Comparison of ENCODE assay signal across 14 cellular contexts in genomic region chr2:23419171-23420090, GRCh38. TPM values are rescaled to one million over a fixed set of nuclear protein-coding genes. Genes with fewer than 3 reads are reported as not detected.
DNase-seq lines count a peak whose midpoint lies in the region; ATAC-seq lines count a peak whose summit lies in the region.
"Had no signal": no experiment of that assay in that cellular context is flagged by ENCODE, and none has a peak within 500 bp of the region (broad histone marks: within the 10 kb centered on the region; RNA-seq: fewer than 3 reads in every experiment).

No MANE protein-coding gene starts in this region.

- H3K4me1 ChIP-seq in esophagus (ENCODE audit: control insufficient read depth in 2 of 2, insufficient read depth in 2 of 2, low read length in 1 of 2) (peaks cover 0 to 6% of the 10 kb centered on the region in 2 donors), muscle layer of duodenum (ENCODE audit: control insufficient read depth in 1 of 2, insufficient read depth in 2 of 2, low read length in 2 of 2) (peaks cover 0 to 35% of the 10 kb centered on the region in 2 donors), subcutaneous abdominal adipose tissue (ENCODE audit: control insufficient read depth in 5 of 5, insufficient read depth in 5 of 5, low read length in 5 of 5) (peaks cover 0 to 31% (median 22%) of the 10 kb centered on the region in 5 donors)
- H3K4me1 ChIP-seq: heart right ventricle, lower lobe of right lung had no signal

- peak overlapping the region in 3 of 5 donors; percentile 31 to 56 (median 33) for H3K9ac ChIP-seq in subcutaneous abdominal adipose tissue (ENCODE audit: low read length in 5 of 5)

- no peak overlapping the region for H3K27ac Mint-ChIP-seq in activated T-helper 2 cell treated with anti-CD3 and anti-CD28 coated beads, Interferon-gamma antibody, Interleukin-2, Interleukin-4, amounts not matched to agents 10 μg/mL and 5 μg/mL and 100 μg/mL, durations not matched to agents 14 hours and 24 hours and 36 hours
- H3K27ac Mint-ChIP-seq: activated CD4-positive, alpha-beta memory T cell treated with anti-CD3 and anti-CD28 coated beads for 36 hours had no signal

- no peaks in the 10 kb centered on the region for H3K9me3 Mint-ChIP-seq in activated T-helper 2 cell treated with anti-CD3 and anti-CD28 coated beads, Interferon-gamma antibody, Interleukin-2, Interleukin-4, amounts not matched to agents 10 μg/mL and 5 μg/mL and 100 μg/mL, durations not matched to agents 14 hours and 24 hours and 36 hours
- H3K9me3 Mint-ChIP-seq: activated CD4-positive, alpha-beta memory T cell treated with anti-CD3 and anti-CD28 coated beads for 36 hours had no signal

- no peak for ATAC-seq in GM18861 (IDR thresholded peaks at IDR 0.05; ENCODE audit: unreplicated experiment)
- ATAC-seq: heart right ventricle, lower lobe of right lung had no signal

- intact Hi-C loops in activated T-helper 2 cell treated with anti-CD3 and anti-CD28 coated beads, Interferon-gamma antibody, Interleukin-2, Interleukin-4, amounts not matched to agents 10 μg/mL and 5 μg/mL and 100 μg/mL, durations not matched to agents 14 hours and 24 hours and 36 hours (cut with micrococcal nuclease), result no loop called here

- H3K27me3 ChIP-seq in MG63 (no peaks in the 10 kb centered on the region), esophagus (ENCODE audit: control insufficient read depth in 1 of 2, insufficient read depth in 2 of 2, low read length in 2 of 2) (no peaks in the 10 kb centered on the region), muscle layer of duodenum (ENCODE audit: low read depth, low read length) (no peaks in the 10 kb centered on the region), subcutaneous abdominal adipose tissue (ENCODE audit: control insufficient read depth in 5 of 5, insufficient read depth in 4 of 5, low read length in 5 of 5) (no peaks in the 10 kb centered on the region)
- H3K27me3 ChIP-seq: heart right ventricle had no signal

- no peaks in the 10 kb centered on the region for H3K36me3 Mint-ChIP-seq in activated T-helper 2 cell treated with anti-CD3 and anti-CD28 coated beads, Interferon-gamma antibody, Interleukin-2, Interleukin-4, amounts not matched to agents 10 μg/mL and 5 μg/mL and 100 μg/mL, durations not matched to agents 14 hours and 24 hours and 36 hours (ENCODE audit: low read depth)
- H3K36me3 Mint-ChIP-seq: activated CD4-positive, alpha-beta memory T cell treated with anti-CD3 and anti-CD28 coated beads for 36 hours had no signal

- H3K27ac ChIP-seq in esophagus (ENCODE audit: low read depth in 2 of 2, low read length in 1 of 2), result peak overlapping the region; percentile 36 to 55
- peak overlapping the region; percentile 70 for H3K27ac ChIP-seq in muscle layer of duodenum (ENCODE audit: low read length)
- H3K27ac ChIP-seq in subcutaneous abdominal adipose tissue (ENCODE audit: low read depth, low read length), result peak overlapping the region; percentile 82
- H3K27ac ChIP-seq: heart right ventricle, lower lobe of right lung had no signal

- H3K36me3 ChIP-seq in MG63 (no peaks in the 10 kb centered on the region), esophagus (ENCODE audit: control insufficient read depth in 2 of 2, insufficient read depth in 2 of 2, low read length in 1 of 2) (no peaks in the 10 kb centered on the region), muscle layer of duodenum (ENCODE audit: control insufficient read depth in 1 of 2, insufficient read depth in 2 of 2, low read length in 2 of 2) (no peaks in the 10 kb centered on the region), subcutaneous abdominal adipose tissue (ENCODE audit: control insufficient read depth in 5 of 5, insufficient read depth in 5 of 5, low read length in 5 of 5) (peaks cover 0 to 2% (median 0%) of the 10 kb centered on the region in 5 donors)
- H3K36me3 ChIP-seq: heart right ventricle, lower lobe of right lung had no signal

- no peaks in the 10 kb centered on the region for H3K27me3 Mint-ChIP-seq in activated T-helper 2 cell treated with anti-CD3 and anti-CD28 coated beads, Interferon-gamma antibody, Interleukin-2, Interleukin-4, amounts not matched to agents 10 μg/mL and 5 μg/mL and 100 μg/mL, durations not matched to agents 14 hours and 24 hours and 36 hours (ENCODE audit: low read depth)
- H3K27me3 Mint-ChIP-seq: activated CD4-positive, alpha-beta memory T cell treated with anti-CD3 and anti-CD28 coated beads for 36 hours had no signal

- no peaks in the 10 kb centered on the region for H3K4me1 Mint-ChIP-seq in activated T-helper 2 cell treated with anti-CD3 and anti-CD28 coated beads, Interferon-gamma antibody, Interleukin-2, Interleukin-4, amounts not matched to agents 10 μg/mL and 5 μg/mL and 100 μg/mL, durations not matched to agents 14 hours and 24 hours and 36 hours (ENCODE audit: low read depth)

- H3K4me3 ChIP-seq in MG63, result no peak overlapping the region
- no peak overlapping the region for H3K4me3 ChIP-seq in esophagus (ENCODE audit: low read depth in 1 of 2, low read length in 2 of 2)
- no peak overlapping the region for H3K4me3 ChIP-seq in muscle layer of duodenum (ENCODE audit: low read depth in 1 of 2, low read length in 2 of 2)
- H3K4me3 ChIP-seq in subcutaneous abdominal adipose tissue (ENCODE audit: low read depth in 1 of 5, low read length in 5 of 5), result no peak overlapping the region
- H3K4me3 ChIP-seq: heart right ventricle, lower lobe of right lung had no signal

- DNase-seq in MG63, result peak; percentile 41
- no peak for DNase-seq in activated T-helper 2 cell treated with anti-CD3 and anti-CD28 coated beads, Interferon-gamma antibody, Interleukin-2, Interleukin-4, amounts not matched to agents 10 μg/mL and 5 μg/mL and 100 μg/mL, durations not matched to agents 14 hours and 24 hours and 36 hours (ENCODE audit: low spot score)
- no peak for DNase-seq in stimulated activated naive CD4-positive, alpha-beta T cell (lab: John Stamatoyannopoulos, UW)
- DNase-seq in NAMALWA (ENCODE audit: low spot score), result no peak
- DNase-seq: activated CD4-positive, alpha-beta memory T cell treated with anti-CD3 and anti-CD28 coated beads for 36 hours; activated effector memory CD4-positive, alpha-beta T cell treated with Interleukin-2 at 50 U/mL for 16 hours; effector memory CD4-positive, alpha-beta T cell; heart right ventricle; lower lobe of right lung; occipital lobe had no signal

- H3K9me3 ChIP-seq in MG63 (no peaks in the 10 kb centered on the region; the same call in 1 of the 2 replicates), esophagus (ENCODE audit: control insufficient read depth in 2 of 2, insufficient read depth in 1 of 2, low read depth in 1 of 2, low read length in 1 of 2) (no peaks in the 10 kb centered on the region), muscle layer of duodenum (ENCODE audit: control insufficient read depth in 1 of 2, low read length in 2 of 2) (no peaks in the 10 kb centered on the region), subcutaneous abdominal adipose tissue (ENCODE audit: control insufficient read depth in 5 of 5, low read length in 5 of 5) (no peaks in the 10 kb centered on the region)
- H3K9me3 ChIP-seq: heart right ventricle, lower lobe of right lung had no signal

- H3K4me3 Mint-ChIP-seq in activated T-helper 2 cell treated with anti-CD3 and anti-CD28 coated beads, Interferon-gamma antibody, Interleukin-2, Interleukin-4, amounts not matched to agents 10 μg/mL and 5 μg/mL and 100 μg/mL, durations not matched to agents 14 hours and 24 hours and 36 hours (ENCODE audit: low read depth), result no peak overlapping the region
- H3K4me3 Mint-ChIP-seq: activated CD4-positive, alpha-beta memory T cell treated with anti-CD3 and anti-CD28 coated beads for 36 hours had no signal

- WGBS in esophagus, 2 donors, result 82 to 85% methylated on average over 25 of the region's 25 CpGs

RNA-seq across cellular contexts. Expression of gene KLHL29, which starts 34.5 kb away (rescaled TPM):
- 0.69 and 1.5 TPM in 2 replicates for total RNA-seq in MG63 (2014; rRNA removed; shearing (Covaris generic); ENCODE audit: low replicate concordance)
- 1 to 10 TPM; 2.1 to 3.8 TPM for polyA plus RNA-seq in esophagus
- 3.0 and 3.4 TPM in 2 replicates for total RNA-seq in activated T-helper 2 cell treated with anti-CD3 and anti-CD28 coated beads, Interferon-gamma antibody, Interleukin-2, Interleukin-4, amounts not matched to agents 10 μg/mL and 5 μg/mL and 100 μg/mL, durations not matched to agents 14 hours and 24 hours and 36 hours
